26 cellular contexts compared by ENCODE assay signal in genomic region chr11:19974886-19975285, GRCh38.
"Had no signal": no experiment of that assay in that cellular context is flagged by ENCODE, and none has a peak within 500 bp of the region (broad histone marks: within the 10 kb centered on the region; RNA-seq: fewer than 3 reads in every experiment).

No MANE protein-coding gene starts in this region.

- H3K36me3 Mint-ChIP-seq: stimulated activated memory B cell treated with anti-CD40 and anti-IgM and Interleukin-4, amounts not matched to agents 10 μg/mL and 1 μg/mL and 100 μg/mL, for 72 hours had no signal

- H3K9me3 ChIP-seq: gastrocnemius medialis, heart left ventricle, ovary, psoas muscle, sigmoid colon, testis, tibial artery had no signal

- H3K27me3 Mint-ChIP-seq: dendritic cell treated with granulocyte-macrophage colony-stimulating factor and Interleukin-4, amounts not matched to agents 40 ng/mL and 50 ng/mL, for 4 days; type B pancreatic cell had no signal

- H3K4me3 ChIP-seq: gastrocnemius medialis, heart left ventricle, hepatocyte, ovary, psoas muscle, sigmoid colon, testis, tibial artery had no signal

- H3K27ac ChIP-seq: epithelial cell of prostate, gastrocnemius medialis, heart left ventricle, hepatocyte, ovary, psoas muscle, sigmoid colon, testis, tibial artery had no signal

- H3K9me3 Mint-ChIP-seq: dendritic cell treated with granulocyte-macrophage colony-stimulating factor and Interleukin-4, amounts not matched to agents 40 ng/mL and 50 ng/mL, for 4 days; endodermal cell; naive thymus-derived CD8-positive, alpha-beta T cell; stimulated activated memory B cell treated with anti-CD40 and anti-IgM and Interleukin-4, amounts not matched to agents 10 μg/mL and 1 μg/mL and 100 μg/mL, for 72 hours; type B pancreatic cell had no signal

- H3K4me3 Mint-ChIP-seq: dendritic cell treated with granulocyte-macrophage colony-stimulating factor and Interleukin-4, amounts not matched to agents 40 ng/mL and 50 ng/mL, for 4 days; endodermal cell; naive thymus-derived CD8-positive, alpha-beta T cell; stimulated activated memory B cell treated with anti-CD40 and anti-IgM and Interleukin-4, amounts not matched to agents 10 μg/mL and 1 μg/mL and 100 μg/mL, for 72 hours; type B pancreatic cell had no signal

- H3K36me3 ChIP-seq: gastrocnemius medialis, ovary had no signal

- ATAC-seq: esophagus mucosa; gastrocnemius medialis; heart left ventricle; left lobe of liver; naive thymus-derived CD8-positive, alpha-beta T cell; psoas muscle; right cardiac atrium; stimulated activated memory B cell treated with anti-CD40 and anti-IgM and Interleukin-4, amounts not matched to agents 10 μg/mL and 1 μg/mL and 100 μg/mL, for 72 hours; stimulated activated naive CD8-positive, alpha-beta T cell treated with anti-CD3 and anti-CD28 coated beads, Interleukin-15, Interleukin-2, amounts not matched to agents 100 U/mL and 50 U/mL, for 24 hours had no signal

- H3K27me3 ChIP-seq: gastrocnemius medialis, heart left ventricle, hepatocyte, ovary, sigmoid colon, testis, tibial artery had no signal

- DNase-seq: effector CD8-positive, alpha-beta T cell; endodermal cell; foreskin fibroblast; gastrocnemius medialis; heart left ventricle; kidney; mesenchymal stem cell; naive thymus-derived CD8-positive, alpha-beta T cell; occipital lobe; ovary; posterior cingulate gyrus; psoas muscle; right cardiac atrium; sigmoid colon; stimulated activated CD4-positive, alpha-beta T cell treated with anti-CD3 and anti-CD28 coated beads, Interleukin-4, amount 100 ng/mL, for 4 hours; stimulated activated naive CD8-positive, alpha-beta T cell treated with anti-CD3 and anti-CD28 coated beads, Interleukin-15, Interleukin-2, amounts not matched to agents 100 U/mL and 50 U/mL, for 24 hours; substantia nigra; testis; tibial artery had no signal

- H3K4me1 ChIP-seq: gastrocnemius medialis, psoas muscle, testis had no signal

- H3K27ac Mint-ChIP-seq: dendritic cell treated with granulocyte-macrophage colony-stimulating factor and Interleukin-4, amounts not matched to agents 40 ng/mL and 50 ng/mL, for 4 days; endodermal cell; naive thymus-derived CD8-positive, alpha-beta T cell; stimulated activated memory B cell treated with anti-CD40 and anti-IgM and Interleukin-4, amounts not matched to agents 10 μg/mL and 1 μg/mL and 100 μg/mL, for 72 hours; type B pancreatic cell had no signal
